ENCODE assay signal across 8 cellular contexts in the genomic region with DNA sequence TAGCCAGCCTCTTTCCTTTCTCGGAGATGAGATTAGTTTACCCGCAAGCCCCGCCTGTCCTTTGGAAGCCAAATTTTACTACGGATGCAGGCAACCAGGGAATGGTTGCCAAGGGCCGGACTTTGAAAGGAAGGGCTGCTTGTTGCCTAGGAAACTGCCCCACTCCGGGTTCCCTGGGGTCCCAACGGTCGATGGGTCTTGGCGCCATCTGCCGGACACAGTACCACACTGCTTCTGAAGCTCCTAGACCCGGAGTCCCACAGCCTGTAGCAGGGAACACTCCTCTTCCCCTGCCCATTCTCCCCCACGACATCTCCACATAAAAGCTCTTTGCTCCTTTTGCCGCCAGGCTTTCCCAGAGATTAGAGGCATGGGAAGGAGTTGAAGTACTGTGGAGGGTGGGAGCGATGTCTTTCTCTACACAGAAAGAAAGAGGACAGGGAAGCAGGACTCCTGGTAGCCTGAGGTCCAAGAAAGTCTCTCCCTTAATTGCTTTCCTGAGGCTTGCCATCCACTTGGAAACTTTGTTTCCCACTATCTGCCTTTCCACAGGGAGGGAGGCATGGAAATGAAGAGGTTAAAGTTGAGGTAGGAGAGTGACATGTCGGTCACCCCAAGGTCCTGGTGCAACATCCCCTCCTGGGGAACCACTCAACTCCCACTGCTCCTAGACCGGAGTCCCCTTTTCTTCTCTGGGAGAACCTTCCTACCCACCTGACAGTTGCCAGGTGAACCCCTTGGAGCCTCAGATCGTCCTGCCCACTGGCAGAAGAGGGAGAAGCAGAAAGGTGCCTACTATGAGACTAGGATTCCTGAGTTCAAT. TPM values are rescaled to one million over a fixed set of nuclear protein-coding genes. Genes with fewer than 3 reads are reported as not detected.
A peak's percentile ranks its signal among the peaks of the same experiment; 100 is the strongest.
DNase-seq lines count a peak whose midpoint lies in the region; ATAC-seq lines count a peak whose summit lies in the region.

No MANE protein-coding gene starts in this region.

- DNase-seq in Caki2 (ENCODE audit: low read depth) (peak; percentile 30), M059J (ENCODE audit: low read depth) (peak; percentile 68), SKM-1 (lab: John Stamatoyannopoulos, UW; ENCODE audit: unreplicated experiment) (peak; percentile 58), cardiac septum (ENCODE audit: low spot score) (peak; percentile 88), putamen (ENCODE audit: low spot score) (peak; percentile 63)
- DNase-seq in activated naive CD8-positive, alpha-beta T cell treated with anti-CD3 and anti-CD28 coated beads, Interleukin-2, amount 10 ng/mL, durations not matched to agents 7 days and 5 days = peak; percentile 76

- H3K27ac Mint-ChIP-seq in activated naive CD8-positive, alpha-beta T cell treated with anti-CD3 and anti-CD28 coated beads, Interleukin-2, amount 10 ng/mL, durations not matched to agents 7 days and 5 days = no peak overlapping the region

- POLR2A ChIA-PET in activated naive CD8-positive, alpha-beta T cell treated with anti-CD3 and anti-CD28 coated beads, Interleukin-2, amount 10 ng/mL, durations not matched to agents 7 days and 5 days (lab: Charles Lee) = interaction anchor here (0.6 to 1.8 kb wide), 3 partner anchors 33 to 163 kb away, joined by 3 to 9 read pairs (median 3); no protein-coding TSS in a partner anchor

- H3K36me3 Mint-ChIP-seq in activated naive CD8-positive, alpha-beta T cell treated with anti-CD3 and anti-CD28 coated beads, Interleukin-2, amount 10 ng/mL, durations not matched to agents 7 days and 5 days = peaks cover 1% of the 10 kb centered on the region

- ATAC-seq in GM21423 (IDR thresholded peaks at IDR 0.05; ENCODE audit: unreplicated experiment) (peak; percentile 73), GM21717 (IDR thresholded peaks at IDR 0.05; ENCODE audit: unreplicated experiment) (no peak)
- peak; percentile 72 for ATAC-seq in activated naive CD8-positive, alpha-beta T cell treated with anti-CD3 and anti-CD28 coated beads, Interleukin-2, amount 10 ng/mL, durations not matched to agents 7 days and 5 days (ENCODE audit: low read depth)

- H3K9me3 Mint-ChIP-seq in activated naive CD8-positive, alpha-beta T cell treated with anti-CD3 and anti-CD28 coated beads, Interleukin-2, amount 10 ng/mL, durations not matched to agents 7 days and 5 days = no peaks in the 10 kb centered on the region

- H3K27me3 Mint-ChIP-seq in activated naive CD8-positive, alpha-beta T cell treated with anti-CD3 and anti-CD28 coated beads, Interleukin-2, amount 10 ng/mL, durations not matched to agents 7 days and 5 days = peaks cover 9% of the 10 kb centered on the region

- intact Hi-C loops in cardiac septum (cut with DNase I) = loop anchor here (1.0 to 2.0 kb wide), 2 partner anchors 36 to 39 kb away; no protein-coding TSS in a partner anchor

- in situ Hi-C loops in Caki2 (cut with HindIII; ENCODE audit: low pct_unique_long_range_greater_than_20kb, low sequenced_read_pairs) = no loop called here

- H3K4me3 Mint-ChIP-seq in activated naive CD8-positive, alpha-beta T cell treated with anti-CD3 and anti-CD28 coated beads, Interleukin-2, amount 10 ng/mL, durations not matched to agents 7 days and 5 days = no peak overlapping the region

- H3K4me1 Mint-ChIP-seq in activated naive CD8-positive, alpha-beta T cell treated with anti-CD3 and anti-CD28 coated beads, Interleukin-2, amount 10 ng/mL, durations not matched to agents 7 days and 5 days = peaks cover 1% of the 10 kb centered on the region

RNA-seq across cellular contexts. Expression of gene IMPDH1, which starts 21.9 kb away (rescaled TPM):
- total RNA-seq in Caki2 (2014; rRNA removed; shearing (Covaris generic); ENCODE audit: low replicate concordance) = 44.7 and 65.4 TPM in 2 replicates
- total RNA-seq in M059J (2014; rRNA removed; shearing (Covaris generic)) = 40.0 and 59.1 TPM in 2 replicates
- total RNA-seq in activated naive CD8-positive, alpha-beta T cell treated with anti-CD3 and anti-CD28 coated beads, Interleukin-2, amount 10 ng/mL, durations not matched to agents 7 days and 5 days = 10 to 100 TPM; 59.0 to 64.4 TPM
- 22.2 TPM for total RNA-seq in cardiac septum

RNA-seq across cellular contexts. Expression of gene PRRT4, which starts 26.4 kb away (rescaled TPM):
- 0.91 TPM in 1 of 2 replicates, not detected in the other for total RNA-seq in Caki2 (2014; rRNA removed; shearing (Covaris generic); ENCODE audit: low replicate concordance)
- not detected in 2 replicates for total RNA-seq in M059J (2014; rRNA removed; shearing (Covaris generic))
- under 1 TPM; 0.28 to 0.30 TPM for total RNA-seq in activated naive CD8-positive, alpha-beta T cell treated with anti-CD3 and anti-CD28 coated beads, Interleukin-2, amount 10 ng/mL, durations not matched to agents 7 days and 5 days
- total RNA-seq in cardiac septum = 2.4 TPM

RNA-seq across cellular contexts. Expression of gene RBM28, which starts 44.2 kb away (rescaled TPM):
- total RNA-seq in Caki2 (2014; rRNA removed; shearing (Covaris generic); ENCODE audit: low replicate concordance) = 12.9 and 30.0 TPM in 2 replicates
- 4.5 and 18.5 TPM in 2 replicates for total RNA-seq in M059J (2014; rRNA removed; shearing (Covaris generic))
- 10 to 100 TPM; 42.0 to 42.9 TPM for total RNA-seq in activated naive CD8-positive, alpha-beta T cell treated with anti-CD3 and anti-CD28 coated beads, Interleukin-2, amount 10 ng/mL, durations not matched to agents 7 days and 5 days
- 35.1 TPM for total RNA-seq in cardiac septum

Comparison
In these comparisons a context has a peak if more than half of its experiments do, and no peak if none do; other contexts are left out.
1. DNase-seq: peak in every context shown above with its lines; median percentile 88 in cardiac septum; 76 in activated naive CD8-positive, alpha-beta T cell treated with anti-CD3 and anti-CD28 coated beads, Interleukin-2, amount 10 ng/mL, durations not matched to agents 7 days and 5 days; 68 in M059J; 63 in putamen; 58 in SKM-1; 30 in Caki2.